Comparison of ENCODE assay signal across 1 cellular context in genomic region chr21:43766734-43767497, GRCh38.
TF ChIP-seq lines count a peak whose summit lies in the region.

No MANE protein-coding gene starts in this region.

TF ChIP-seq in K562, 482 proteins besides CTCF, POLR2A, EP300 and RAD21 (continued from another document and continues in another):
- TF ChIP-seq ZBTB40 (IDR thresholded peaks at IDR 0.05) (no peak), ZBTB40 (CRISPR knock-in tag; IDR thresholded peaks at IDR 0.05) (no peak), HDAC8 (tag; IDR thresholded peaks at IDR 0.05) (no peak), ZNF175 (CRISPR knock-in tag; IDR thresholded peaks at IDR 0.05; ENCODE audit: low read depth) (no peak), SOX6 (IDR thresholded peaks at IDR 0.05) (no peak), MCM7 (IDR thresholded peaks at IDR 0.05) (no peak), ZNF444 (CRISPR knock-in tag; IDR thresholded peaks at IDR 0.05) (no peak), TAL1 (IDR thresholded peaks at IDR 0.05) (no peak), ZSCAN32 (CRISPR knock-in tag; IDR thresholded peaks at IDR 0.05) (no peak), TEAD1 (CRISPR knock-in tag; IDR thresholded peaks at IDR 0.05) (no peak), FOXJ3 (CRISPR knock-in tag; IDR thresholded peaks at IDR 0.05) (no peak), PCBP1 (IDR thresholded peaks at IDR 0.05; ENCODE audit: low read depth, low read length, poor library complexity, severe bottlenecking) (peak; percentile 2), ELK3 (CRISPR knock-in tag; IDR thresholded peaks at IDR 0.05) (no peak), SRSF7 (optimal IDR thresholded peaks at IDR 0.05; ENCODE audit: low read depth, low read length) (no peak), ZNF407 (IDR thresholded peaks at IDR 0.05; ENCODE audit: low read depth) (no peak), STAG1 (CRISPR knock-in tag; IDR thresholded peaks at IDR 0.05; ENCODE audit: borderline replicate concordance) (no peak), TEAD2 (tag; IDR thresholded peaks at IDR 0.05) (no peak), ESRRB (CRISPR knock-in tag; IDR thresholded peaks at IDR 0.05; ENCODE audit: borderline replicate concordance) (no peak), XRCC5 (IDR thresholded peaks at IDR 0.05; ENCODE audit: low read depth, low read length) (no peak), RHOXF2B (CRISPR knock-in tag; conservative IDR thresholded peaks at IDR 0.05) (no peak), HES1 (IDR thresholded peaks at IDR 0.05; ENCODE audit: low read depth) (no peak), CC2D1A (IDR thresholded peaks at IDR 0.05) (no peak), RBFOX2 (IDR thresholded peaks at IDR 0.05; ENCODE audit: low read depth, low read length) (no peak), KDM1A (IDR thresholded peaks at IDR 0.05) (peak in 1 of 2 experiments; percentile 91; a peak in 2 of 4 replicates), NUFIP1 (IDR thresholded peaks at IDR 0.05; ENCODE audit: partially characterized antibody) (no peak), HDGF (IDR thresholded peaks at IDR 0.05) (peak; percentile 86), SMAD3 (CRISPR knock-in tag; conservative IDR thresholded peaks at IDR 0.05) (no peak), RBM34 (IDR thresholded peaks at IDR 0.05; ENCODE audit: borderline replicate concordance, insufficient read depth, low read length) (no peak), WHSC1 (IDR thresholded peaks at IDR 0.05; ENCODE audit: low read length) (peak; percentile 93), HMG20B (CRISPR knock-in tag; IDR thresholded peaks at IDR 0.05) (no peak)
- TF ChIP-seq, protein P1, sequence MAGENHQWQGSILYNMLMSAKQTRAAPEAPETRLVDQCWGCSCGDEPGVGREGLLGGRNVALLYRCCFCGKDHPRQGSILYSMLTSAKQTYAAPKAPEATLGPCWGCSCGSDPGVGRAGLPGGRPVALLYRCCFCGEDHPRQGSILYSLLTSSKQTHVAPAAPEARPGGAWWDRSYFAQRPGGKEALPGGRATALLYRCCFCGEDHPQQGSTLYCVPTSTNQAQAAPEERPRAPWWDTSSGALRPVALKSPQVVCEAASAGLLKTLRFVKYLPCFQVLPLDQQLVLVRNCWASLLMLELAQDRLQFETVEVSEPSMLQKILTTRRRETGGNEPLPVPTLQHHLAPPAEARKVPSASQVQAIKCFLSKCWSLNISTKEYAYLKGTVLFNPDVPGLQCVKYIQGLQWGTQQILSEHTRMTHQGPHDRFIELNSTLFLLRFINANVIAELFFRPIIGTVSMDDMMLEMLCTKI (IDR thresholded peaks at IDR 0.05; ENCODE audit: partially characterized antibody) = no peak
- TF ChIP-seq, protein P2, sequence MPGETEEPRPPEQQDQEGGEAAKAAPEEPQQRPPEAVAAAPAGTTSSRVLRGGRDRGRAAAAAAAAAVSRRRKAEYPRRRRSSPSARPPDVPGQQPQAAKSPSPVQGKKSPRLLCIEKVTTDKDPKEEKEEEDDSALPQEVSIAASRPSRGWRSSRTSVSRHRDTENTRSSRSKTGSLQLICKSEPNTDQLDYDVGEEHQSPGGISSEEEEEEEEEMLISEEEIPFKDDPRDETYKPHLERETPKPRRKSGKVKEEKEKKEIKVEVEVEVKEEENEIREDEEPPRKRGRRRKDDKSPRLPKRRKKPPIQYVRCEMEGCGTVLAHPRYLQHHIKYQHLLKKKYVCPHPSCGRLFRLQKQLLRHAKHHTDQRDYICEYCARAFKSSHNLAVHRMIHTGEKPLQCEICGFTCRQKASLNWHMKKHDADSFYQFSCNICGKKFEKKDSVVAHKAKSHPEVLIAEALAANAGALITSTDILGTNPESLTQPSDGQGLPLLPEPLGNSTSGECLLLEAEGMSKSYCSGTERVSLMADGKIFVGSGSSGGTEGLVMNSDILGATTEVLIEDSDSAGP (CRISPR knock-in tag; IDR thresholded peaks at IDR 0.05) = no peak
- TF ChIP-seq, protein P3, sequence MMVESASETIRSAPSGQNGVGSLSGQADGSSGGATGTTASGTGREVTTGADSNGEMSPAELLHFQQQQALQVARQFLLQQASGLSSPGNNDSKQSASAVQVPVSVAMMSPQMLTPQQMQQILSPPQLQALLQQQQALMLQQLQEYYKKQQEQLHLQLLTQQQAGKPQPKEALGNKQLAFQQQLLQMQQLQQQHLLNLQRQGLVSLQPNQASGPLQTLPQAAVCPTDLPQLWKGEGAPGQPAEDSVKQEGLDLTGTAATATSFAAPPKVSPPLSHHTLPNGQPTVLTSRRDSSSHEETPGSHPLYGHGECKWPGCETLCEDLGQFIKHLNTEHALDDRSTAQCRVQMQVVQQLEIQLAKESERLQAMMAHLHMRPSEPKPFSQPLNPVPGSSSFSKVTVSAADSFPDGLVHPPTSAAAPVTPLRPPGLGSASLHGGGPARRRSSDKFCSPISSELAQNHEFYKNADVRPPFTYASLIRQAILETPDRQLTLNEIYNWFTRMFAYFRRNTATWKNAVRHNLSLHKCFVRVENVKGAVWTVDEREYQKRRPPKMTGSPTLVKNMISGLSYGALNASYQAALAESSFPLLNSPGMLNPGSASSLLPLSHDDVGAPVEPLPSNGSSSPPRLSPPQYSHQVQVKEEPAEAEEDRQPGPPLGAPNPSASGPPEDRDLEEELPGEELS (CRISPR knock-in tag; IDR thresholded peaks at IDR 0.05; ENCODE audit: borderline replicate concordance) = no peak
- TF ChIP-seq, protein P4, sequence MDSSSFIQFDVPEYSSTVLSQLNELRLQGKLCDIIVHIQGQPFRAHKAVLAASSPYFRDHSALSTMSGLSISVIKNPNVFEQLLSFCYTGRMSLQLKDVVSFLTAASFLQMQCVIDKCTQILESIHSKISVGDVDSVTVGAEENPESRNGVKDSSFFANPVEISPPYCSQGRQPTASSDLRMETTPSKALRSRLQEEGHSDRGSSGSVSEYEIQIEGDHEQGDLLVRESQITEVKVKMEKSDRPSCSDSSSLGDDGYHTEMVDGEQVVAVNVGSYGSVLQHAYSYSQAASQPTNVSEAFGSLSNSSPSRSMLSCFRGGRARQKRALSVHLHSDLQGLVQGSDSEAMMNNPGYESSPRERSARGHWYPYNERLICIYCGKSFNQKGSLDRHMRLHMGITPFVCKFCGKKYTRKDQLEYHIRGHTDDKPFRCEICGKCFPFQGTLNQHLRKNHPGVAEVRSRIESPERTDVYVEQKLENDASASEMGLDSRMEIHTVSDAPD (CRISPR knock-in tag; IDR thresholded peaks at IDR 0.05) = no peak
